In genomic region chr2:173750332-173750731, GRCh38 we compare ENCODE assay signal across 10 cellular contexts.
DNase-seq lines count a peak whose midpoint lies in the region; ATAC-seq and TF ChIP-seq lines count a peak whose summit lies in the region.
"Had no signal": no experiment of that assay in that cellular context is flagged by ENCODE, and none has a peak within 500 bp of the region (broad histone marks: within the 10 kb centered on the region; RNA-seq: fewer than 3 reads in every experiment).

No MANE protein-coding gene starts in this region.

- no peaks in the 10 kb centered on the region for H3K9me3 Mint-ChIP-seq in brain
- no peaks in the 10 kb centered on the region for H3K9me3 Mint-ChIP-seq in activated CD8-positive, alpha-beta T cell treated with anti-CD3 and anti-CD28 coated beads for 36 hours

- CTCF ChIA-PET in activated CD8-positive, alpha-beta T cell treated with anti-CD3 and anti-CD28 coated beads for 36 hours (lab: Charles Lee), result no interaction called here

- no peaks in the 10 kb centered on the region for H3K36me3 Mint-ChIP-seq in brain
- H3K36me3 Mint-ChIP-seq in activated CD8-positive, alpha-beta T cell treated with anti-CD3 and anti-CD28 coated beads for 36 hours (ENCODE audit: low read depth), result no peaks in the 10 kb centered on the region
- H3K36me3 Mint-ChIP-seq: activated naive CD8-positive, alpha-beta T cell had no signal

- H3K4me1 Mint-ChIP-seq in brain, result peaks cover 61% of the 10 kb centered on the region
- no peaks in the 10 kb centered on the region for H3K4me1 Mint-ChIP-seq in activated CD8-positive, alpha-beta T cell treated with anti-CD3 and anti-CD28 coated beads for 36 hours (ENCODE audit: low read depth)

- H3K27ac Mint-ChIP-seq in brain, result peak overlapping the region; percentile 7 to 72 (median 45)
- H3K27ac Mint-ChIP-seq in activated CD8-positive, alpha-beta T cell treated with anti-CD3 and anti-CD28 coated beads for 36 hours, result no peak overlapping the region
- H3K27ac Mint-ChIP-seq: activated naive CD8-positive, alpha-beta T cell had no signal

- H3K27me3 Mint-ChIP-seq in brain, result peaks cover 3% of the 10 kb centered on the region
- H3K27me3 Mint-ChIP-seq in activated CD8-positive, alpha-beta T cell treated with anti-CD3 and anti-CD28 coated beads for 36 hours, result peaks cover 2% of the 10 kb centered on the region

- TF ChIP-seq CTCF in brain (conservative IDR thresholded peaks at IDR 0.05), result no peak
- no peak for TF ChIP-seq CTCF in activated CD8-positive, alpha-beta T cell treated with anti-CD3 and anti-CD28 coated beads for 36 hours (IDR thresholded peaks at IDR 0.05)

- POLR2A ChIA-PET in activated CD8-positive, alpha-beta T cell treated with anti-CD3 and anti-CD28 coated beads for 36 hours (lab: Charles Lee), result no interaction called here

- peak overlapping the region in 3 of 5 experiments; percentile 29 to 51 (median 43) for H3K4me3 Mint-ChIP-seq in brain
- no peak overlapping the region for H3K4me3 Mint-ChIP-seq in activated CD8-positive, alpha-beta T cell treated with anti-CD3 and anti-CD28 coated beads for 36 hours
- H3K4me3 Mint-ChIP-seq: activated naive CD8-positive, alpha-beta T cell had no signal

- ATAC-seq in activated CD8-positive, alpha-beta T cell treated with anti-CD3 and anti-CD28 coated beads for 36 hours, result no peak

- intact Hi-C loops in activated CD8-positive, alpha-beta T cell treated with anti-CD3 and anti-CD28 coated beads for 36 hours (cut with micrococcal nuclease), result no loop called here

- peak; percentile 33 for DNase-seq in NCI-H82 (lab: John Stamatoyannopoulos, UW)
- no peak for DNase-seq in NCI-H82 treated with DMSO at 0.1 percent for 48 hours (lab: John Stamatoyannopoulos, UW; ENCODE audit: unreplicated experiment)
- DNase-seq in iPS-NIHi7 (ENCODE audit: extremely low spot score), result peak; percentile 49
- DNase-seq in stromal cell of bone marrow (ENCODE audit: low read depth), result peak; percentile 13
- no peak for DNase-seq in DMS153 treated with DMSO at 0.1 percent for 48 hours (lab: John Stamatoyannopoulos, UW; ENCODE audit: unreplicated experiment)
- DNase-seq in RKO (ENCODE audit: low spot score), result no peak
- no peak for DNase-seq in activated CD8-positive, alpha-beta T cell treated with anti-CD3 and anti-CD28 coated beads for 36 hours
- DNase-seq: NK-92 treated with Interleukin-12 subunit alpha and Interleukin-12 subunit beta, amount 100 ng/mL, for 24 hours had no signal

Comparison
In these comparisons a context has a peak if more than half of its experiments do, and no peak if none do; other contexts are left out.
1. DNase-seq: peak in NCI-H82 (single experiment), iPS-NIHi7 (single experiment) and stromal cell of bone marrow (single experiment); none in NCI-H82 treated with DMSO at 0.1 percent for 48 hours (single experiment), DMS153 treated with DMSO at 0.1 percent for 48 hours (single experiment), RKO (single experiment) and activated CD8-positive, alpha-beta T cell treated with anti-CD3 and anti-CD28 coated beads for 36 hours (single experiment).